Comparison of ENCODE assay signal across 6 cellular contexts in genomic region chr19:46616631-46617322, GRCh38. TPM values are rescaled to one million over a fixed set of nuclear protein-coding genes. Genes with fewer than 3 reads are reported as not detected.
A peak's percentile ranks its signal among the peaks of the same experiment; 100 is the strongest.
DNase-seq lines count a peak whose midpoint lies in the region; ATAC-seq and TF ChIP-seq lines count a peak whose summit lies in the region.

No MANE protein-coding gene starts in this region.

- peak overlapping the region; percentile 80 for H3K4me3 Mint-ChIP-seq in T-helper 2 cell treated with Interferon-gamma antibody and Interleukin-4, amounts not matched to agents 5 μg/mL and 100 μg/mL, for 36 hours
- H3K4me3 Mint-ChIP-seq in endothelial cell (ENCODE audit: unreplicated experiment) = peak overlapping the region; percentile 60

- no peaks in the 10 kb centered on the region for H3K27me3 Mint-ChIP-seq in T-helper 2 cell treated with Interferon-gamma antibody and Interleukin-4, amounts not matched to agents 5 μg/mL and 100 μg/mL, for 36 hours (ENCODE audit: low read depth)
- peaks cover 12% of the 10 kb centered on the region for H3K27me3 Mint-ChIP-seq in endothelial cell (ENCODE audit: unreplicated experiment)

- H3K36me3 Mint-ChIP-seq in T-helper 2 cell treated with Interferon-gamma antibody and Interleukin-4, amounts not matched to agents 5 μg/mL and 100 μg/mL, for 36 hours (ENCODE audit: low read depth) = no peaks in the 10 kb centered on the region
- H3K36me3 Mint-ChIP-seq in endothelial cell (ENCODE audit: low read depth, unreplicated experiment) = no peaks in the 10 kb centered on the region

- H3K9me3 ChIP-seq in Peyer's patch = no peaks in the 10 kb centered on the region

- no peaks in the 10 kb centered on the region for H3K36me3 ChIP-seq in Peyer's patch

- peak overlapping the region; percentile 93 for H3K27ac Mint-ChIP-seq in T-helper 2 cell treated with Interferon-gamma antibody and Interleukin-4, amounts not matched to agents 5 μg/mL and 100 μg/mL, for 36 hours
- no peak overlapping the region for H3K27ac Mint-ChIP-seq in endothelial cell (ENCODE audit: unreplicated experiment)

- H3K27ac ChIP-seq in Peyer's patch = peak overlapping the region in 1 of 4 donors; percentile 52

- TF ChIP-seq CTCF in Peyer's patch (IDR thresholded peaks at IDR 0.05) = peak in 4 of 6 experiments; percentile 33 to 66 (median 59)
- TF ChIP-seq CTCF in endothelial cell (IDR thresholded peaks at IDR 0.05; ENCODE audit: unreplicated experiment) = no peak

- H3K9me3 Mint-ChIP-seq in T-helper 2 cell treated with Interferon-gamma antibody and Interleukin-4, amounts not matched to agents 5 μg/mL and 100 μg/mL, for 36 hours = no peaks in the 10 kb centered on the region
- H3K9me3 Mint-ChIP-seq in endothelial cell (ENCODE audit: unreplicated experiment) = no peaks in the 10 kb centered on the region

- H3K4me1 Mint-ChIP-seq in T-helper 2 cell treated with Interferon-gamma antibody and Interleukin-4, amounts not matched to agents 5 μg/mL and 100 μg/mL, for 36 hours (ENCODE audit: low read depth) = peaks cover 62% of the 10 kb centered on the region
- H3K4me1 Mint-ChIP-seq in endothelial cell (ENCODE audit: unreplicated experiment) = peaks cover 3% of the 10 kb centered on the region

- peak; percentile 83 for DNase-seq in T-helper 2 cell treated with Interferon-gamma antibody and Interleukin-4, amounts not matched to agents 5 μg/mL and 100 μg/mL, for 36 hours (ENCODE audit: low spot score)
- DNase-seq in T-helper 2 cell = no peak
- DNase-seq in Peyer's patch = peak in 2 of 3 donors; percentile 43 to 79
- DNase-seq in endothelial cell (ENCODE audit: low spot score) = peak; percentile 73
- peak; percentile 58 to 73 for DNase-seq in stimulated activated CD4-positive, alpha-beta T cell treated with anti-CD3 and anti-CD28 coated beads, Interleukin-2, amount 100 ng/mL, for 24 hours

- ATAC-seq in HG03442 (IDR thresholded peaks at IDR 0.05; ENCODE audit: unreplicated experiment) = no peak

- H3K4me1 ChIP-seq in Peyer's patch = peaks cover 0 to 39% (median 15%) of the 10 kb centered on the region in 4 donors

- no peak for TF ChIP-seq POLR2A in Peyer's patch (IDR thresholded peaks at IDR 0.05)

- no peak overlapping the region for H3K4me3 ChIP-seq in Peyer's patch

- no peaks in the 10 kb centered on the region for H3K27me3 ChIP-seq in Peyer's patch

RNA-seq across cellular contexts. Expression of gene PTGIR, which starts 8.1 kb away (rescaled TPM):
- total RNA-seq in Peyer's patch (1 to 10 TPM in 2 of 4 donors, not detected in 2; 3.4 to 5.8 TPM), endothelial cell (ENCODE audit: unreplicated experiment) (not detected)

RNA-seq across cellular contexts. Expression of gene CALM3, which starts 15.6 kb away (rescaled TPM):
- total RNA-seq in Peyer's patch (100 to 1,000 TPM; 134 to 282 (median 237) TPM), endothelial cell (ENCODE audit: unreplicated experiment) (564 TPM)

RNA-seq across cellular contexts. Expression of gene GNG8, which starts 19.2 kb away (rescaled TPM):
- not detected for total RNA-seq in Peyer's patch
- total RNA-seq in endothelial cell (ENCODE audit: unreplicated experiment) = not detected

RNA-seq across cellular contexts. Expression of gene DACT3, which starts 44.2 kb away (rescaled TPM):
- total RNA-seq in Peyer's patch (1 to 10 TPM in 2 of 4 donors, under 1 TPM in 2; 0.53 to 2.3 (median 1.4) TPM), endothelial cell (ENCODE audit: unreplicated experiment) (1.1 TPM)

Comparison
In these comparisons a context has a peak if more than half of its experiments do, and no peak if none do; other contexts are left out.
1. DNase-seq: peak in T-helper 2 cell treated with Interferon-gamma antibody and Interleukin-4, amounts not matched to agents 5 μg/mL and 100 μg/mL, for 36 hours (single experiment), Peyer's patch (2 of 3), endothelial cell (single experiment) and stimulated activated CD4-positive, alpha-beta T cell treated with anti-CD3 and anti-CD28 coated beads, Interleukin-2, amount 100 ng/mL, for 24 hours (2 of 2); none in T-helper 2 cell (0 of 5).